13 cellular contexts compared by ENCODE assay signal in the genomic region with DNA sequence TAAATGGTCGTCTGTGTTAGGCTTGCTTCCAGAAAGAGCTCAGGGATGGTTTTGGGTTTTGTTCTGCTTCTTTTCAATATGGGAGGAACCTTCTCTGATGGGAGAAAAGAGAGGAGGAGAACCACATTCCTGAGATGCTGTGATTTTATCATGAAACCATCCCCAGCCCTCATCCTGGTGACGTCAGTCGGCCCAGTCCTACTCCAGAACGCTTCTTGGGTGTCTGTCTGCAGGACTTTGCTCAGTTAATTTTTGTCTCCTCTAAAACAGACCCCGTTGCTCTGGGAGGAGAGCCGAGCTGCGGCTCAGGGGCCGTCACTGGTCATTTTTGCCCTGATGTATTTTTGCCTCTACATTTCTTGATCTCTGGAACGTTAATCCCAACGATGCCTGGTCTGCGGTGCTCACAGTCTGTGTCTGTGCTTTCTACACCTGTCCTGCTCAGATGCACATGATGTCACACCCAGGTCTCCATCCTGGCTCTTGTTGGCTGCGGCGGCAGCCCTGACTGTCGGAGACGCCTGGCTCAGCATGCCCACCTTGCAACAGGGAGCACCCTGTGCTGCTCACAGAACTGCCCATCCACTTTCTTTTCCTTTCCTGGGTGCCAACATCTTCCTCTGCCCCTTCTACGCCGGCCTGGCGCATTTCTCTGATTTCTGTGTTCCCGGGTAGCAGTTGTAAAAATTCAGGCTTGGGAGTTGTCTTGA.
DNase-seq lines count a peak whose midpoint lies in the region; ATAC-seq and TF ChIP-seq lines count a peak whose summit lies in the region.
"Had no signal": no experiment of that assay in that cellular context is flagged by ENCODE, and none has a peak within 500 bp of the region (broad histone marks: within the 10 kb centered on the region; RNA-seq: fewer than 3 reads in every experiment).

No MANE protein-coding gene starts in this region.

- in situ Hi-C loops in transverse colon (cut with MboI; ENCODE audit: low pct_ligation_motif_present in 1 of 4, low pct_unique_long_range_greater_than_20kb in 1 of 4, low sequenced_read_pairs in 3 of 4): no loop called here

- DNase-seq in activated naive CD8-positive, alpha-beta T cell treated with anti-CD3 and anti-CD28 coated beads, Interleukin-2, amount 50 U/mL, for 24 hours: no peak
- DNase-seq in activated naive CD8-positive, alpha-beta T cell treated with anti-CD3 and anti-CD28 coated beads for 36 hours: no peak
- peak; percentile 70 for DNase-seq in cerebellum (ENCODE audit: low spot score)
- DNase-seq in mucosa of gallbladder (ENCODE audit: low spot score): peak; percentile 59
- DNase-seq in transverse colon: no peak
- DNase-seq in activated CD4-positive, alpha-beta memory T cell treated with anti-CD3 and anti-CD28 coated beads, Interleukin-2, amount 10 ng/mL, durations not matched to agents 7 days and 5 days: no peak
- no peak for DNase-seq in activated effector memory CD4-positive, alpha-beta T cell treated with Interleukin-2 at 50 U/mL for 16 hours
- DNase-seq: activated T-cell treated with anti-CD3 and anti-CD28 coated beads, Interleukin-2, amount 50 U/mL, for 4 hours; GF-D8; KG1; OCI-M1; upper lobe of left lung had no signal

- H3K4me3 ChIP-seq in transverse colon: no peak overlapping the region
- H3K4me3 ChIP-seq: upper lobe of left lung had no signal

- peak overlapping the region; percentile 34 to 80 (median 73) for H3K27ac ChIP-seq in transverse colon

- peaks cover 4% of the 10 kb centered on the region for H3K36me3 Mint-ChIP-seq in activated naive CD8-positive, alpha-beta T cell treated with anti-CD3 and anti-CD28 coated beads, Interleukin-2, amount 50 U/mL, for 24 hours (ENCODE audit: low read depth)
- peaks cover 8% of the 10 kb centered on the region for H3K36me3 Mint-ChIP-seq in activated naive CD8-positive, alpha-beta T cell treated with anti-CD3 and anti-CD28 coated beads for 36 hours
- H3K36me3 Mint-ChIP-seq in activated CD4-positive, alpha-beta memory T cell treated with anti-CD3 and anti-CD28 coated beads, Interleukin-2, amount 10 ng/mL, durations not matched to agents 7 days and 5 days (ENCODE audit: low read depth): no peaks in the 10 kb centered on the region

- no peaks in the 10 kb centered on the region for H3K36me3 ChIP-seq in transverse colon

- no peaks in the 10 kb centered on the region for H3K27me3 Mint-ChIP-seq in activated naive CD8-positive, alpha-beta T cell treated with anti-CD3 and anti-CD28 coated beads, Interleukin-2, amount 50 U/mL, for 24 hours
- no peaks in the 10 kb centered on the region for H3K27me3 Mint-ChIP-seq in activated naive CD8-positive, alpha-beta T cell treated with anti-CD3 and anti-CD28 coated beads for 36 hours
- no peaks in the 10 kb centered on the region for H3K27me3 Mint-ChIP-seq in activated CD4-positive, alpha-beta memory T cell treated with anti-CD3 and anti-CD28 coated beads, Interleukin-2, amount 10 ng/mL, durations not matched to agents 7 days and 5 days

- H3K4me1 Mint-ChIP-seq in activated naive CD8-positive, alpha-beta T cell treated with anti-CD3 and anti-CD28 coated beads, Interleukin-2, amount 50 U/mL, for 24 hours: peaks cover 11% of the 10 kb centered on the region
- peaks cover 6% of the 10 kb centered on the region for H3K4me1 Mint-ChIP-seq in activated naive CD8-positive, alpha-beta T cell treated with anti-CD3 and anti-CD28 coated beads for 36 hours
- peaks cover 5% of the 10 kb centered on the region for H3K4me1 Mint-ChIP-seq in activated CD4-positive, alpha-beta memory T cell treated with anti-CD3 and anti-CD28 coated beads, Interleukin-2, amount 10 ng/mL, durations not matched to agents 7 days and 5 days

- no peaks in the 10 kb centered on the region for H3K9me3 Mint-ChIP-seq in activated naive CD8-positive, alpha-beta T cell treated with anti-CD3 and anti-CD28 coated beads, Interleukin-2, amount 50 U/mL, for 24 hours
- no peaks in the 10 kb centered on the region for H3K9me3 Mint-ChIP-seq in activated naive CD8-positive, alpha-beta T cell treated with anti-CD3 and anti-CD28 coated beads for 36 hours
- no peaks in the 10 kb centered on the region for H3K9me3 Mint-ChIP-seq in activated CD4-positive, alpha-beta memory T cell treated with anti-CD3 and anti-CD28 coated beads, Interleukin-2, amount 10 ng/mL, durations not matched to agents 7 days and 5 days
- H3K9me3 Mint-ChIP-seq: activated T-cell treated with anti-CD3 and anti-CD28 coated beads, Interleukin-2, amount 50 U/mL, for 4 hours had no signal

- no peak overlapping the region for H3K4me3 Mint-ChIP-seq in activated naive CD8-positive, alpha-beta T cell treated with anti-CD3 and anti-CD28 coated beads, Interleukin-2, amount 50 U/mL, for 24 hours
- no peak overlapping the region for H3K4me3 Mint-ChIP-seq in activated naive CD8-positive, alpha-beta T cell treated with anti-CD3 and anti-CD28 coated beads for 36 hours
- H3K4me3 Mint-ChIP-seq in activated CD4-positive, alpha-beta memory T cell treated with anti-CD3 and anti-CD28 coated beads, Interleukin-2, amount 10 ng/mL, durations not matched to agents 7 days and 5 days: no peak overlapping the region
- H3K4me3 Mint-ChIP-seq: activated T-cell treated with anti-CD3 and anti-CD28 coated beads, Interleukin-2, amount 50 U/mL, for 4 hours had no signal

- CTCF ChIA-PET in activated CD4-positive, alpha-beta memory T cell treated with anti-CD3 and anti-CD28 coated beads, Interleukin-2, amount 10 ng/mL, durations not matched to agents 7 days and 5 days (lab: Charles Lee): no interaction called here

- intact Hi-C loops in transverse colon (cut with DNase I; ENCODE audit: low total_unique reads): no loop called here

- ATAC-seq in activated naive CD8-positive, alpha-beta T cell treated with anti-CD3 and anti-CD28 coated beads, Interleukin-2, amount 50 U/mL, for 24 hours: no peak
- no peak for ATAC-seq in GM18502 (IDR thresholded peaks at IDR 0.05; ENCODE audit: poor library complexity, unreplicated experiment)

- no peaks in the 10 kb centered on the region for H3K9me3 ChIP-seq in transverse colon
- H3K9me3 ChIP-seq: upper lobe of left lung had no signal

- no peak for TF ChIP-seq POLR2A in transverse colon (IDR thresholded peaks at IDR 0.05)

- no peak for TF ChIP-seq CTCF in transverse colon (IDR thresholded peaks at IDR 0.05)

- H3K4me1 ChIP-seq in transverse colon: peaks cover 0 to 10% (median 3%) of the 10 kb centered on the region in 4 donors

- no peak for TF ChIP-seq EP300 in transverse colon (IDR thresholded peaks at IDR 0.05; ENCODE audit: low read depth)

- 82 to 86% methylated on average over 13 to 19 of the region's 19 CpGs for WGBS in transverse colon (ENCODE audit: low coverage in 1 of 2), 2 donors

- peak overlapping the region; percentile 61 for H3K27ac Mint-ChIP-seq in activated naive CD8-positive, alpha-beta T cell treated with anti-CD3 and anti-CD28 coated beads, Interleukin-2, amount 50 U/mL, for 24 hours
- no peak overlapping the region for H3K27ac Mint-ChIP-seq in activated naive CD8-positive, alpha-beta T cell treated with anti-CD3 and anti-CD28 coated beads for 36 hours
- H3K27ac Mint-ChIP-seq in activated CD4-positive, alpha-beta memory T cell treated with anti-CD3 and anti-CD28 coated beads, Interleukin-2, amount 10 ng/mL, durations not matched to agents 7 days and 5 days: no peak overlapping the region

- POLR2A ChIA-PET in activated CD4-positive, alpha-beta memory T cell treated with anti-CD3 and anti-CD28 coated beads, Interleukin-2, amount 10 ng/mL, durations not matched to agents 7 days and 5 days (lab: Charles Lee): no interaction called here

- H3K27me3 ChIP-seq in transverse colon: no peaks in the 10 kb centered on the region
- H3K27me3 ChIP-seq: upper lobe of left lung had no signal

Comparison
In these comparisons a context has a peak if more than half of its experiments do, and no peak if none do; other contexts are left out.
1. DNase-seq: peak in cerebellum (single experiment) and mucosa of gallbladder (single experiment); none in activated naive CD8-positive, alpha-beta T cell treated with anti-CD3 and anti-CD28 coated beads, Interleukin-2, amount 50 U/mL, for 24 hours (single experiment), activated naive CD8-positive, alpha-beta T cell treated with anti-CD3 and anti-CD28 coated beads for 36 hours (single experiment), transverse colon (single experiment), activated CD4-positive, alpha-beta memory T cell treated with anti-CD3 and anti-CD28 coated beads, Interleukin-2, amount 10 ng/mL, durations not matched to agents 7 days and 5 days (single experiment) and activated effector memory CD4-positive, alpha-beta T cell treated with Interleukin-2 at 50 U/mL for 16 hours (single experiment).